ENCODE assay signal across 14 cellular contexts in the genomic region with DNA sequence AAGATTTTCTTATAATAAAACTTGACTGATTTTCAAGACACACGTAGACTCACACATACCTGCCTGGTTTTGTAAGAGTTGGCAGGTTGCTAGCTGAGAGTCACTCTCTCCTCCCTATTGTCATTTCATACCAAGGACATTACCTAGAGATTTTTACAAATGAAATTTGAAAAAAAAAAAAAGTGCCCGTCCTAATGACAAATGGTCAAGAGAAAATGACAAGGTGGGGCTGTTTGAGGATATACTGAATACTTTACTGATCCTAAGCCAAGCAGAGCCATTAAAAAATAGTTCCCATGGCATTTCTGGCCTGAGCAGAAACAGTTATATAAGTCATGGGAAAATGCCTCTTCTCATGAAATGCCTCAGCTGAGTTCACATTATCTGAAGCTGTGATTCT.
"Had no signal": no experiment of that assay in that cellular context is flagged by ENCODE, and none has a peak within 500 bp of the region (broad histone marks: within the 10 kb centered on the region; RNA-seq: fewer than 3 reads in every experiment).

No MANE protein-coding gene starts in this region.

- H3K36me3 ChIP-seq: SJSA1 had no signal

- H3K27me3 ChIP-seq: SJSA1 had no signal

- H3K4me3 Mint-ChIP-seq: activated naive CD8-positive, alpha-beta T cell treated with anti-CD3 and anti-CD28 coated beads, Interleukin-2, amount 10 ng/mL, durations not matched to agents 7 days and 5 days; activated T-cell treated with anti-CD3 and anti-CD28 coated beads, Interleukin-2, amount 50 U/mL, for 24 hours; nephron progenitor cell; stimulated activated effector memory CD8-positive, alpha-beta T cell treated with anti-CD3 and anti-CD28 coated beads, Interleukin-12 subunit alpha, Interleukin-12 subunit beta, amount 100 ng/mL, for 72 hours had no signal

- H3K27ac ChIP-seq: SJSA1 had no signal

- H3K4me3 ChIP-seq: SJSA1 had no signal

- H3K36me3 Mint-ChIP-seq: activated naive CD8-positive, alpha-beta T cell treated with anti-CD3 and anti-CD28 coated beads, Interleukin-2, amount 10 ng/mL, durations not matched to agents 7 days and 5 days; stimulated activated effector memory CD8-positive, alpha-beta T cell treated with anti-CD3 and anti-CD28 coated beads, Interleukin-12 subunit alpha, Interleukin-12 subunit beta, amount 100 ng/mL, for 72 hours had no signal

- ATAC-seq: left cardiac atrium; stimulated activated effector memory CD8-positive, alpha-beta T cell treated with anti-CD3 and anti-CD28 coated beads, Interleukin-12 subunit alpha, Interleukin-12 subunit beta, amount 100 ng/mL, for 72 hours had no signal

- DNase-seq: activated CD4-positive, alpha-beta T cell treated with anti-CD3 and anti-CD28 coated beads, Interleukin-2, amount 50 U/mL, for 4 hours; activated CD4-positive, CD25-positive, alpha-beta regulatory T cell treated with anti-CD3 and anti-CD28 coated beads, Interleukin-2, amount 50 U/mL, for 72 hours; activated gamma-delta T cell treated with Interleukin-2 at 50 U/mL for 16 hours; activated naive CD8-positive, alpha-beta T cell treated with anti-CD3 and anti-CD28 coated beads, Interleukin-2, amount 10 ng/mL, durations not matched to agents 7 days and 5 days; activated T-cell treated with anti-CD3 and anti-CD28 coated beads, Interleukin-2, amount 50 U/mL, for 24 hours; anterior cingulate cortex; hippocampal formation; left cardiac atrium; nephron progenitor cell; small intestine; substantia nigra; trophoblast cell had no signal

- H3K9me3 ChIP-seq: SJSA1 had no signal

- H3K9me3 Mint-ChIP-seq: activated naive CD8-positive, alpha-beta T cell treated with anti-CD3 and anti-CD28 coated beads, Interleukin-2, amount 10 ng/mL, durations not matched to agents 7 days and 5 days; activated T-cell treated with anti-CD3 and anti-CD28 coated beads, Interleukin-2, amount 50 U/mL, for 24 hours; nephron progenitor cell; stimulated activated effector memory CD8-positive, alpha-beta T cell treated with anti-CD3 and anti-CD28 coated beads, Interleukin-12 subunit alpha, Interleukin-12 subunit beta, amount 100 ng/mL, for 72 hours had no signal

- H3K27me3 Mint-ChIP-seq: activated T-cell treated with anti-CD3 and anti-CD28 coated beads, Interleukin-2, amount 50 U/mL, for 24 hours had no signal

- H3K27ac Mint-ChIP-seq: activated naive CD8-positive, alpha-beta T cell treated with anti-CD3 and anti-CD28 coated beads, Interleukin-2, amount 10 ng/mL, durations not matched to agents 7 days and 5 days; nephron progenitor cell; stimulated activated effector memory CD8-positive, alpha-beta T cell treated with anti-CD3 and anti-CD28 coated beads, Interleukin-12 subunit alpha, Interleukin-12 subunit beta, amount 100 ng/mL, for 72 hours had no signal
